In the genomic region with DNA sequence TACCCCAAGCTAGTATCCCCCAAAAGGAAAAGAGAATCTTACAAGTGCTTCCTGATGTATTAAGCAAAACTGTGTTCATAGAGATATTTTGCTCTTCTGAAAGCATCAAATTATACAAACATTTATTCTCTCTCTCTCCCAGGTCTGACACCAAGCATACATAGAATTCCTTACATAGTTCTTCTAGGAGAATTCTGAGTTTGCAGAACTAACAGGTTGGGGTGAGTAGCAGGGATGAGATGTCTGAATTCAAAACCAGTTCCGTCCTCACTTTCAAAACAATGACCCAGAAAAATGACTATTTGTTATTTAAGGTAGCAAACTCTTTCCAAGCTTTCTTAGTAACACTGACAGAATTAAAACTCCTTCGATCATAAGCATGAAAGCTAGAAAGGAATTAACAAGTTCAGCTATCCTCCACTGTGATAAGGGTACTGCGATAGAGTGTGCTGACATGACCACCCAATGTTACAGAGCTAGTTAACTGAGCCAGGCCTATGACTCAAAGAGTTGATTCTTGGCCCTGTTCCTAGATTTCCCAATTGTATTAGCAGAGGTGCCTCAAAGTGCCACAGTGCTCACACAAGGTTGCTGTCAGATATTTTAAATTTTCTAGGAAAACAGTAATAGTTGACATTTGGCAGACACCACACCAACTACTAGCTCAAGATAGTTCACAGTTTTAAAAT, we compare ENCODE assay signal across 10 cellular contexts.
DNase-seq lines count a peak whose midpoint lies in the region; TF ChIP-seq lines count a peak whose summit lies in the region.
"Had no signal": no experiment of that assay in that cellular context is flagged by ENCODE, and none has a peak within 500 bp of the region (broad histone marks: within the 10 kb centered on the region; RNA-seq: fewer than 3 reads in every experiment).

No MANE protein-coding gene starts in this region.

- 36% methylated on average over 3 of the region's 3 CpGs for WGBS in SK-N-SH (ENCODE audit: low lambda C conversion rate)

- no peak overlapping the region for H3K9ac ChIP-seq in SK-N-SH

- H3K27ac ChIP-seq in SK-N-SH (ENCODE audit: low read depth in 2 of 2, low read length in 1 of 2), result peak overlapping the region; percentile 49 to 50
- no peak overlapping the region for H3K27ac ChIP-seq in osteoblast (ENCODE audit: low read depth, low read length)

- H3K9me2 ChIP-seq in SK-N-SH, result no peaks in the 10 kb centered on the region

- TF ChIP-seq CTCF in SK-N-SH (IDR thresholded peaks at IDR 0.05) (no peak), fibroblast of the aortic adventitia (IDR thresholded peaks at IDR 0.05; ENCODE audit: insufficient read depth, low read length) (no peak), osteoblast (IDR thresholded peaks at IDR 0.05; ENCODE audit: extremely low read depth, low read depth, low read length) (no peak)

- in situ Hi-C loops in G401 (cut with HindIII; ENCODE audit: low sequenced_read_pairs), result no loop called here

- POLR2A ChIA-PET in SK-N-SH (lab: Yijun Ruan, JAX), result no interaction called here

- no peaks in the 10 kb centered on the region for H3K9me3 ChIP-seq in SK-N-SH
- H3K9me3 ChIP-seq in osteoblast (ENCODE audit: low read depth, low read length), result no peaks in the 10 kb centered on the region

- H3K36me3 ChIP-seq in SK-N-SH (replicated peaks in 1 of 2; ENCODE audit: control insufficient read depth in 1 of 2, insufficient read depth in 2 of 2, low read length in 1 of 2) (no peaks in the 10 kb centered on the region), osteoblast (ENCODE audit: insufficient read depth, low read length) (no peaks in the 10 kb centered on the region)

- H3K79me2 ChIP-seq in SK-N-SH (ENCODE audit: insufficient read depth) (no peaks in the 10 kb centered on the region), osteoblast (ENCODE audit: insufficient read depth, low read length) (no peaks in the 10 kb centered on the region)

- DNase-seq in GM04503 (ENCODE audit: low read depth), result peak; percentile 51
- no peak for DNase-seq in SK-N-SH
- peak; percentile 93 for DNase-seq in fibroblast of the aortic adventitia (ENCODE audit: low read depth)
- peak; percentile 31 for DNase-seq in osteoblast (ENCODE audit: insufficient read length, low spot score, missing footprints)
- no peak for DNase-seq in islet precursor cell
- DNase-seq in NCI-H345 (lab: John Stamatoyannopoulos, UW), result no peak
- no peak for DNase-seq in G401 (ENCODE audit: low spot score)
- no peak for DNase-seq in HT-29 (ENCODE audit: low spot score)
- DNase-seq: NCI-H1694 treated with DMSO at 0.1 percent for 48 hours; stimulated activated naive CD8-positive, alpha-beta T cell treated with anti-CD3 and anti-CD28 coated beads, Interleukin-15, amount 100 ng/mL, for 72 hours had no signal

- no peak for TF ChIP-seq RAD21 in SK-N-SH (IDR thresholded peaks at IDR 0.05; ENCODE audit: low read length)

- H3K4me1 ChIP-seq in SK-N-SH (ENCODE audit: control insufficient read depth in 1 of 2, insufficient read depth in 2 of 2, low read depth in 1 of 2, low read length in 1 of 2) (peaks cover 16 to 18% of the 10 kb centered on the region in 2 experiments; a peak in 3 of 4 replicates), osteoblast (ENCODE audit: insufficient read depth, low read length) (peaks cover 51% of the 10 kb centered on the region)

- CTCF ChIA-PET in SK-N-SH (lab: Yijun Ruan, JAX), result interaction anchor here (1.0 kb wide), 1 partner anchor 84 kb away, joined by 3 read pairs; no protein-coding TSS in a partner anchor

- H3K4me2 ChIP-seq in SK-N-SH, result peak overlapping the region; percentile 10; the same call in 1 of the 2 replicates
- H3K4me2 ChIP-seq in osteoblast (ENCODE audit: insufficient read depth, low read length), result peak overlapping the region; percentile 22

- no peaks in the 10 kb centered on the region for H4K20me1 ChIP-seq in SK-N-SH (ENCODE audit: insufficient read depth)
- no peaks in the 10 kb centered on the region for H4K20me1 ChIP-seq in osteoblast (ENCODE audit: insufficient read depth, low read length)

- peaks cover 6% of the 10 kb centered on the region for H3F3A ChIP-seq in SK-N-SH (replicated peaks; ENCODE audit: insufficient read depth)

- peak in 1 of 2 experiments; percentile 15; a peak in 1 of 4 replicates for TF ChIP-seq EP300 in SK-N-SH (IDR thresholded peaks at IDR 0.05; ENCODE audit: borderline replicate concordance in 1 of 2, low read depth in 1 of 2, low read length in 1 of 2)

- no peaks in the 10 kb centered on the region for H3K27me3 ChIP-seq in SK-N-SH (ENCODE audit: insufficient read depth)
- no peaks in the 10 kb centered on the region for H3K27me3 ChIP-seq in osteoblast (ENCODE audit: insufficient read depth, low read length)

- no peak overlapping the region for H3K4me3 ChIP-seq in SK-N-SH (ENCODE audit: low read depth in 2 of 2, low read length in 1 of 2)
- H3K4me3 ChIP-seq in fibroblast of the aortic adventitia (ENCODE audit: low read depth, low read length), result no peak overlapping the region
- no peak overlapping the region for H3K4me3 ChIP-seq in osteoblast (ENCODE audit: insufficient read depth, low read length)

- H2AFZ ChIP-seq in SK-N-SH (ENCODE audit: low read depth), result no peak overlapping the region
- H2AFZ ChIP-seq in osteoblast (ENCODE audit: low read length), result no peak overlapping the region

TF ChIP-seq in SK-N-SH, 30 proteins besides CTCF, POLR2A, EP300 and RAD21 (continues in another document):
- TF ChIP-seq TCF12 (IDR thresholded peaks at IDR 0.05), result no peak; the same call in 1 of the 2 replicates
- TF ChIP-seq RFX5 (IDR thresholded peaks at IDR 0.05; ENCODE audit: low read length), result no peak
- TF ChIP-seq RXRA (IDR thresholded peaks at IDR 0.05; ENCODE audit: borderline replicate concordance, low read depth), result no peak
- TF ChIP-seq, protein P1, sequence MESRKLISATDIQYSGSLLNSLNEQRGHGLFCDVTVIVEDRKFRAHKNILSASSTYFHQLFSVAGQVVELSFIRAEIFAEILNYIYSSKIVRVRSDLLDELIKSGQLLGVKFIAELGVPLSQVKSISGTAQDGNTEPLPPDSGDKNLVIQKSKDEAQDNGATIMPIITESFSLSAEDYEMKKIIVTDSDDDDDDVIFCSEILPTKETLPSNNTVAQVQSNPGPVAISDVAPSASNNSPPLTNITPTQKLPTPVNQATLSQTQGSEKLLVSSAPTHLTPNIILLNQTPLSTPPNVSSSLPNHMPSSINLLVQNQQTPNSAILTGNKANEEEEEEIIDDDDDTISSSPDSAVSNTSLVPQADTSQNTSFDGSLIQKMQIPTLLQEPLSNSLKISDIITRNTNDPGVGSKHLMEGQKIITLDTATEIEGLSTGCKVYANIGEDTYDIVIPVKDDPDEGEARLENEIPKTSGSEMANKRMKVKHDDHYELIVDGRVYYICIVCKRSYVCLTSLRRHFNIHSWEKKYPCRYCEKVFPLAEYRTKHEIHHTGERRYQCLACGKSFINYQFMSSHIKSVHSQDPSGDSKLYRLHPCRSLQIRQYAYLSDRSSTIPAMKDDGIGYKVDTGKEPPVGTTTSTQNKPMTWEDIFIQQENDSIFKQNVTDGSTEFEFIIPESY (IDR thresholded peaks at IDR 0.05; ENCODE audit: borderline replicate concordance, low read depth), result no peak
- no peak for TF ChIP-seq SMC3 (IDR thresholded peaks at IDR 0.05; ENCODE audit: low read depth, low read length)
- no peak for TF ChIP-seq MXI1 (IDR thresholded peaks at IDR 0.05; ENCODE audit: low read depth, low read length)
- TF ChIP-seq GABPA (IDR thresholded peaks at IDR 0.05; ENCODE audit: low read depth), result no peak
- no peak for TF ChIP-seq EZH2phosphoT487 (IDR thresholded peaks at IDR 0.05; ENCODE audit: borderline replicate concordance, low read depth)
- TF ChIP-seq SIN3A (IDR thresholded peaks at IDR 0.05; ENCODE audit: borderline replicate concordance, low read depth, low read length), result no peak
- no peak for TF ChIP-seq ELF1 (IDR thresholded peaks at IDR 0.05)
- TF ChIP-seq USF2 (IDR thresholded peaks at IDR 0.05; ENCODE audit: borderline replicate concordance, low read depth, low read length), result no peak
- no peak for TF ChIP-seq YY1 (IDR thresholded peaks at IDR 0.05; ENCODE audit: low read depth)
- TF ChIP-seq FOXJ3 (CRISPR knock-in tag; IDR thresholded peaks at IDR 0.05), result no peak
- TF ChIP-seq MEF2A (IDR thresholded peaks at IDR 0.05; ENCODE audit: borderline replicate concordance, low read depth), result no peak
- no peak for TF ChIP-seq RCOR1 (IDR thresholded peaks at IDR 0.05; ENCODE audit: low read length)
- TF ChIP-seq FOXM1 (IDR thresholded peaks at IDR 0.05; ENCODE audit: low read depth), result no peak
- TF ChIP-seq, protein P2, sequence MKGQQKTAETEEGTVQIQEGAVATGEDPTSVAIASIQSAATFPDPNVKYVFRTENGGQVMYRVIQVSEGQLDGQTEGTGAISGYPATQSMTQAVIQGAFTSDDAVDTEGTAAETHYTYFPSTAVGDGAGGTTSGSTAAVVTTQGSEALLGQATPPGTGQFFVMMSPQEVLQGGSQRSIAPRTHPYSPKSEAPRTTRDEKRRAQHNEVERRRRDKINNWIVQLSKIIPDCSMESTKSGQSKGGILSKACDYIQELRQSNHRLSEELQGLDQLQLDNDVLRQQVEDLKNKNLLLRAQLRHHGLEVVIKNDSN (IDR thresholded peaks at IDR 0.05; ENCODE audit: borderline replicate concordance, low read depth), result no peak
- TF ChIP-seq TEAD4 (IDR thresholded peaks at IDR 0.05; ENCODE audit: borderline replicate concordance, insufficient read depth), result 0 out of 2 replicates have a peak, but pooled peaks have one; percentile 9
- TF ChIP-seq GATA2 (CRISPR knock-in tag; IDR thresholded peaks at IDR 0.05), result no peak
- TF ChIP-seq NFIC (IDR thresholded peaks at IDR 0.05; ENCODE audit: borderline replicate concordance), result peak; percentile 86
- TF ChIP-seq CHD2 (IDR thresholded peaks at IDR 0.05; ENCODE audit: low read length, partially characterized antibody), result no peak
- TF ChIP-seq FOSL2 (IDR thresholded peaks at IDR 0.05; ENCODE audit: borderline replicate concordance, low read depth), result peak; percentile 61; the same call in 1 of the 2 replicates
- no peak for TF ChIP-seq TAF1 (IDR thresholded peaks at IDR 0.05; ENCODE audit: borderline replicate concordance, low read depth, low read length)
- peak; percentile 62 for TF ChIP-seq JUND (IDR thresholded peaks at IDR 0.05)
- TF ChIP-seq POLR2AphosphoS5 (IDR thresholded peaks at IDR 0.05; ENCODE audit: low read depth, low read length), result no peak

Comparison
In these comparisons a context has a peak if more than half of its experiments do, and no peak if none do; other contexts are left out.
1. DNase-seq: peak in GM04503 (single experiment), fibroblast of the aortic adventitia (single experiment) and osteoblast (single experiment); none in SK-N-SH (single experiment), islet precursor cell (single experiment), NCI-H345 (single experiment), G401 (single experiment) and HT-29 (single experiment).